In the genomic region with DNA sequence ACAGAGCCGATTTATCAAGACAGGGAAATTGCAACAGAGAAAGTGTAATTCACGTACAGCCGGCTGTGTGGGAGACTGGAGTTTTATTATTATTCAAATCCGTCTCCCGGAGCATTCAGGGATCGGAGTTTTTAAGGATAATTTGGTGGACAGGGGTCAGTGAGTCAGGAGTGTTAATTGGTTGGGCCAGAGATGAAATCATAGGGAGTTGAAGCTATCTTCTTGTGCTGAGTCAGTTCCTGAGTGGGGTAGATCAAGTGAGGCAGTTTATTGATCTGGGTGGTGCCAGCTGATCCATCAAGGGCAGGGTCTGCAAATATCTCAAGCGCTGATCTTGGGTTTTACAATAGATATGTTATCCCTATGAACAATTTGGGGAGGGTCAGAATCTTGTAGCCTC, we compare ENCODE assay signal across 18 cellular contexts. TPM values are rescaled to one million over a fixed set of nuclear protein-coding genes. Genes with fewer than 3 reads are reported as not detected.
DNase-seq lines count a peak whose midpoint lies in the region; ATAC-seq and TF ChIP-seq lines count a peak whose summit lies in the region.
"Had no signal": no experiment of that assay in that cellular context is flagged by ENCODE, and none has a peak within 500 bp of the region (broad histone marks: within the 10 kb centered on the region; RNA-seq: fewer than 3 reads in every experiment).

No MANE protein-coding gene starts in this region.

- H3K27ac Mint-ChIP-seq in GM23338 (peak overlapping the region; percentile 87), T-helper 17 cell (peak overlapping the region; percentile 3)
- H3K27ac Mint-ChIP-seq in activated CD8-positive, alpha-beta memory T cell treated with anti-CD3 and anti-CD28 coated beads, Interleukin-2, amount 10 ng/mL, durations not matched to agents 7 days and 5 days = no peak overlapping the region

- H4K20me1 ChIP-seq in GM23338 (replicated peaks; ENCODE audit: insufficient read depth) = no peaks in the 10 kb centered on the region
- no peaks in the 10 kb centered on the region for H4K20me1 ChIP-seq in osteoblast (ENCODE audit: insufficient read depth, low read length)

- H3K4me1 Mint-ChIP-seq in GM23338 (peaks cover 44% of the 10 kb centered on the region), T-helper 17 cell (no peaks in the 10 kb centered on the region)
- no peaks in the 10 kb centered on the region for H3K4me1 Mint-ChIP-seq in activated CD8-positive, alpha-beta memory T cell treated with anti-CD3 and anti-CD28 coated beads, Interleukin-2, amount 10 ng/mL, durations not matched to agents 7 days and 5 days

- H3K27me3 Mint-ChIP-seq in GM23338 (ENCODE audit: insufficient read depth, low read depth, poor library complexity) (peaks cover 17% of the 10 kb centered on the region), T-helper 17 cell (peaks cover 17% of the 10 kb centered on the region)
- H3K27me3 Mint-ChIP-seq in activated CD8-positive, alpha-beta memory T cell treated with anti-CD3 and anti-CD28 coated beads, Interleukin-2, amount 10 ng/mL, durations not matched to agents 7 days and 5 days = no peaks in the 10 kb centered on the region

- H3K4me2 ChIP-seq in GM23338 (no peak overlapping the region), osteoblast (ENCODE audit: insufficient read depth, low read length) (no peak overlapping the region)
- H3K4me2 ChIP-seq: SK-N-SH had no signal

- no peak overlapping the region for H3K4me3 Mint-ChIP-seq in GM23338
- no peak overlapping the region for H3K4me3 Mint-ChIP-seq in T-helper 17 cell
- H3K4me3 Mint-ChIP-seq in activated CD8-positive, alpha-beta memory T cell treated with anti-CD3 and anti-CD28 coated beads, Interleukin-2, amount 10 ng/mL, durations not matched to agents 7 days and 5 days = no peak overlapping the region

- peaks cover 7% of the 10 kb centered on the region; the same call in 1 of the 3 replicates for H3K9me3 Mint-ChIP-seq in GM23338
- no peaks in the 10 kb centered on the region for H3K9me3 Mint-ChIP-seq in activated CD8-positive, alpha-beta memory T cell treated with anti-CD3 and anti-CD28 coated beads, Interleukin-2, amount 10 ng/mL, durations not matched to agents 7 days and 5 days (ENCODE audit: low read depth)

- 0 out of 3 replicates have a peak, but pooled peaks cover 6% of the 10 kb centered on the region for H3K36me3 Mint-ChIP-seq in GM23338 (ENCODE audit: low read depth)
- no peaks in the 10 kb centered on the region for H3K36me3 Mint-ChIP-seq in T-helper 17 cell (ENCODE audit: low read depth)
- no peaks in the 10 kb centered on the region for H3K36me3 Mint-ChIP-seq in activated CD8-positive, alpha-beta memory T cell treated with anti-CD3 and anti-CD28 coated beads, Interleukin-2, amount 10 ng/mL, durations not matched to agents 7 days and 5 days

- peaks cover 26% of the 10 kb centered on the region for H3K4me1 ChIP-seq in GM23338 (ENCODE audit: insufficient read depth)
- H3K4me1 ChIP-seq in osteoblast (ENCODE audit: insufficient read depth, low read length) = peaks cover 19% of the 10 kb centered on the region
- no peaks in the 10 kb centered on the region for H3K4me1 ChIP-seq in SJCRH30
- H3K4me1 ChIP-seq: BE2C had no signal

- DNase-seq in GM23338 (ENCODE audit: low spot score) (no peak), T-helper 17 cell (no peak), fibroblast of mammary gland (ENCODE audit: low read depth) (peak; percentile 60), osteoblast (ENCODE audit: insufficient read length, low spot score, missing footprints) (no peak), SJCRH30 (no peak)
- no peak for DNase-seq in activated CD8-positive, alpha-beta memory T cell treated with anti-CD3 and anti-CD28 coated beads, Interleukin-2, amount 10 ng/mL, durations not matched to agents 7 days and 5 days
- DNase-seq: BE2C, DMS53, GDM1, HCEC 1CT, KG1, NCI-H1092 treated with DMSO at 0.1 percent for 48 hours, NCI-H1436 treated with DMSO at 0.1 percent for 48 hours, NCI-H1930, SHP77 treated with DMSO at 0.1 percent for 48 hours, SK-N-SH had no signal

- peak overlapping the region; percentile 53 for H2AFZ ChIP-seq in GM23338
- peak overlapping the region; percentile 16 for H2AFZ ChIP-seq in osteoblast (ENCODE audit: low read length)

- H3K9me3 ChIP-seq in T-helper 17 cell (ENCODE audit: control insufficient read depth, low read length, poor library complexity, severe bottlenecking) = no peaks in the 10 kb centered on the region
- H3K9me3 ChIP-seq in osteoblast (ENCODE audit: low read depth, low read length) = no peaks in the 10 kb centered on the region
- H3K9me3 ChIP-seq in SJCRH30 (replicated peaks) = no peaks in the 10 kb centered on the region
- H3K9me3 ChIP-seq: BE2C, SK-N-SH had no signal

- H3K79me2 ChIP-seq in GM23338 (replicated peaks; ENCODE audit: insufficient read depth) (no peaks in the 10 kb centered on the region; the same call in 1 of the 2 replicates), osteoblast (ENCODE audit: insufficient read depth, low read length) (no peaks in the 10 kb centered on the region)

- ATAC-seq in GM23338 = no peak
- ATAC-seq in T-helper 17 cell = no peak
- ATAC-seq in activated CD8-positive, alpha-beta memory T cell treated with anti-CD3 and anti-CD28 coated beads, Interleukin-2, amount 10 ng/mL, durations not matched to agents 7 days and 5 days = no peak
- ATAC-seq in GM18867 (IDR thresholded peaks at IDR 0.05; ENCODE audit: unreplicated experiment) = no peak

- TF ChIP-seq CTCF in GM23338 (conservative IDR thresholded peaks at IDR 0.05; ENCODE audit: low read depth in 2 of 2) (no peak), fibroblast of mammary gland (conservative IDR thresholded peaks at IDR 0.05; ENCODE audit: control insufficient read depth, insufficient read depth, low read depth, low read length) (no peak), osteoblast (IDR thresholded peaks at IDR 0.05; ENCODE audit: extremely low read depth, low read depth, low read length) (no peak)

- H3K27ac ChIP-seq in GM23338 (ENCODE audit: low read depth) (peak overlapping the region; percentile 90), osteoblast (ENCODE audit: low read depth, low read length) (no peak overlapping the region), SJCRH30 (no peak overlapping the region)
- H3K27ac ChIP-seq: RWPE1 had no signal

- no peaks in the 10 kb centered on the region for H3K27me3 ChIP-seq in GM23338 (ENCODE audit: insufficient read depth)
- H3K27me3 ChIP-seq in osteoblast (ENCODE audit: insufficient read depth, low read length) = no peaks in the 10 kb centered on the region
- no peaks in the 10 kb centered on the region for H3K27me3 ChIP-seq in SJCRH30
- H3K27me3 ChIP-seq: BE2C had no signal

- CTCF ChIA-PET in activated CD8-positive, alpha-beta memory T cell treated with anti-CD3 and anti-CD28 coated beads, Interleukin-2, amount 10 ng/mL, durations not matched to agents 7 days and 5 days (lab: Charles Lee) = no interaction called here

- H3K36me3 ChIP-seq in GM23338 (ENCODE audit: insufficient read depth) (no peaks in the 10 kb centered on the region), osteoblast (ENCODE audit: insufficient read depth, low read length) (no peaks in the 10 kb centered on the region), SJCRH30 (no peaks in the 10 kb centered on the region)
- H3K36me3 ChIP-seq: BE2C had no signal

- H3K4me3 ChIP-seq in GM23338 (no peak overlapping the region), fibroblast of mammary gland (ENCODE audit: control insufficient read depth, low read depth, low read length) (no peak overlapping the region), osteoblast (ENCODE audit: insufficient read depth, low read length) (no peak overlapping the region), SJCRH30 (no peak overlapping the region)

- H3K9me2 ChIP-seq in GM23338 (ENCODE audit: insufficient read depth) = peaks cover 10% of the 10 kb centered on the region; the same call in 1 of the 2 replicates
- H3K9me2 ChIP-seq: SK-N-SH had no signal

- peaks cover 3% of the 10 kb centered on the region for H3F3A ChIP-seq in GM23338 (replicated peaks; ENCODE audit: low read depth)

TF ChIP-seq in GM23338, 12 proteins besides CTCF, POLR2A, EP300 and RAD21 (continues in another document):
- TF ChIP-seq EZH2phosphoT487 (IDR thresholded peaks at IDR 0.05; ENCODE audit: unreplicated experiment) (no peak), ZNF114 (CRISPR knock-in tag; IDR thresholded peaks at IDR 0.05) (no peak), NANOG (IDR thresholded peaks at IDR 0.05; ENCODE audit: borderline replicate concordance) (no peak), ZNF331 (CRISPR knock-in tag; IDR thresholded peaks at IDR 0.05; ENCODE audit: low read depth) (no peak)
- TF ChIP-seq, protein P1, sequence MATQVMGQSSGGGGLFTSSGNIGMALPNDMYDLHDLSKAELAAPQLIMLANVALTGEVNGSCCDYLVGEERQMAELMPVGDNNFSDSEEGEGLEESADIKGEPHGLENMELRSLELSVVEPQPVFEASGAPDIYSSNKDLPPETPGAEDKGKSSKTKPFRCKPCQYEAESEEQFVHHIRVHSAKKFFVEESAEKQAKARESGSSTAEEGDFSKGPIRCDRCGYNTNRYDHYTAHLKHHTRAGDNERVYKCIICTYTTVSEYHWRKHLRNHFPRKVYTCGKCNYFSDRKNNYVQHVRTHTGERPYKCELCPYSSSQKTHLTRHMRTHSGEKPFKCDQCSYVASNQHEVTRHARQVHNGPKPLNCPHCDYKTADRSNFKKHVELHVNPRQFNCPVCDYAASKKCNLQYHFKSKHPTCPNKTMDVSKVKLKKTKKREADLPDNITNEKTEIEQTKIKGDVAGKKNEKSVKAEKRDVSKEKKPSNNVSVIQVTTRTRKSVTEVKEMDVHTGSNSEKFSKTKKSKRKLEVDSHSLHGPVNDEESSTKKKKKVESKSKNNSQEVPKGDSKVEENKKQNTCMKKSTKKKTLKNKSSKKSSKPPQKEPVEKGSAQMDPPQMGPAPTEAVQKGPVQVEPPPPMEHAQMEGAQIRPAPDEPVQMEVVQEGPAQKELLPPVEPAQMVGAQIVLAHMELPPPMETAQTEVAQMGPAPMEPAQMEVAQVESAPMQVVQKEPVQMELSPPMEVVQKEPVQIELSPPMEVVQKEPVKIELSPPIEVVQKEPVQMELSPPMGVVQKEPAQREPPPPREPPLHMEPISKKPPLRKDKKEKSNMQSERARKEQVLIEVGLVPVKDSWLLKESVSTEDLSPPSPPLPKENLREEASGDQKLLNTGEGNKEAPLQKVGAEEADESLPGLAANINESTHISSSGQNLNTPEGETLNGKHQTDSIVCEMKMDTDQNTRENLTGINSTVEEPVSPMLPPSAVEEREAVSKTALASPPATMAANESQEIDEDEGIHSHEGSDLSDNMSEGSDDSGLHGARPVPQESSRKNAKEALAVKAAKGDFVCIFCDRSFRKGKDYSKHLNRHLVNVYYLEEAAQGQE (IDR thresholded peaks at IDR 0.05; ENCODE audit: unreplicated experiment) = no peak

RNA-seq across cellular contexts. Expression of a gene that starts 41.4 kb away (rescaled TPM):
- total RNA-seq in GM23338 (2014; rRNA removed; shearing (Covaris generic)) = 0.94 and 3.0 TPM in 2 replicates
- polyA plus RNA-seq in GM23338 (2016; fragmentation: Nextera tagmentation; extraction: Ambion mirVana) = 1.2 and 1.7 TPM in 2 replicates
- not detected for total RNA-seq in T-helper 17 cell
- 2.9 and 3.3 TPM in 2 replicates for total RNA-seq in osteoblast
- 0.40 and 0.51 TPM in 2 replicates for total RNA-seq in SJCRH30 (2014; rRNA removed; shearing (Covaris generic))
- under 1 TPM; 0.12 to 0.26 TPM for total RNA-seq in activated CD8-positive, alpha-beta memory T cell treated with anti-CD3 and anti-CD28 coated beads, Interleukin-2, amount 10 ng/mL, durations not matched to agents 7 days and 5 days
